ENCODE assay signal across 8 cellular contexts in the genomic region with DNA sequence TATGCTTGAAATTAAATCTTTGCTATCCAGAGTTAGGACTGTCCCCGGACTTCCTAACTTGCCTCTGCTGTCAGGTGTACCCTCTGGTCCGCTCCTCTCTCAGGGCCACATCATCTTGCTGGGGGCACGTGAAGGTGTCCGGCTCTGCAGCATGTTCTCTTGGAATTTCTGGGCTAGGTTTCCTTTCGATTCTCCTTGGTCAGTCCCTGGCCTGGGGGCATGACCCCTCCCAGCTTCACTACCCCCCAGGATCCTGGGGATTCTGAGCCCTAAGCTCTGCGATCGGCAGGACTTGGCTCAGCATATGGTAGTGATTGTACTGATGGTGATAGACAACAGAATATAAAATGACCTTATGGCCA. TPM values are rescaled to one million over a fixed set of nuclear protein-coding genes. Genes with fewer than 3 reads are reported as not detected.
DNase-seq lines count a peak whose midpoint lies in the region; ATAC-seq, FAIRE-seq and TF ChIP-seq lines count a peak whose summit lies in the region.

No MANE protein-coding gene starts in this region.

- peaks cover 34% of the 10 kb centered on the region for H3K4me1 Mint-ChIP-seq in activated naive CD4-positive, alpha-beta T cell treated with anti-CD3 and anti-CD28 coated beads, Interleukin-2, amount 50 U/mL, for 24 hours
- peaks cover 9% of the 10 kb centered on the region for H3K4me1 Mint-ChIP-seq in astrocyte (ENCODE audit: low read depth, unreplicated experiment)

- DNase-seq in activated naive CD4-positive, alpha-beta T cell (lab: John Stamatoyannopoulos, UW) = no peak
- DNase-seq in astrocyte (ENCODE audit: low read depth) (no peak), lung (ENCODE audit: low spot score) (no peak), upper lobe of left lung (no peak), ureter (ENCODE audit: low spot score) (no peak), NCI-H510A treated with DMSO at 0.1 percent for 48 hours (lab: John Stamatoyannopoulos, UW) (no peak)

- H3K9me3 ChIP-seq in astrocyte (ENCODE audit: insufficient read depth, low read depth, low read length) = no peaks in the 10 kb centered on the region
- H3K9me3 ChIP-seq in lung (ENCODE audit: control insufficient read depth in 2 of 2, insufficient read depth in 1 of 2, low read length in 1 of 2) = no peaks in the 10 kb centered on the region
- H3K9me3 ChIP-seq in upper lobe of left lung = no peaks in the 10 kb centered on the region

- no peaks in the 10 kb centered on the region for H3K79me2 ChIP-seq in astrocyte (ENCODE audit: insufficient read depth, low read length)

- no peaks in the 10 kb centered on the region for H3K27me3 ChIP-seq in astrocyte (ENCODE audit: insufficient read depth, low read length)
- no peaks in the 10 kb centered on the region for H3K27me3 ChIP-seq in lung (ENCODE audit: control insufficient read depth, insufficient read depth)
- no peaks in the 10 kb centered on the region for H3K27me3 ChIP-seq in upper lobe of left lung

- no peak for TF ChIP-seq CTCF in astrocyte (IDR thresholded peaks at IDR 0.05; ENCODE audit: insufficient read depth, low read depth, low read length)
- no peak for TF ChIP-seq CTCF in lung (IDR thresholded peaks at IDR 0.05; ENCODE audit: control extremely low read depth, extremely low read depth)
- no peak for TF ChIP-seq CTCF in upper lobe of left lung (IDR thresholded peaks at IDR 0.05)

- H3K27ac ChIP-seq in astrocyte (ENCODE audit: low read depth, low read length) = no peak overlapping the region
- H3K27ac ChIP-seq in lung (ENCODE audit: low read depth in 1 of 2, low read length in 1 of 2) = peak overlapping the region; percentile 76 to 82
- H3K27ac ChIP-seq in upper lobe of left lung = peak overlapping the region; percentile 43 to 87 (median 78)

- no peaks in the 10 kb centered on the region for H3K27me3 Mint-ChIP-seq in activated naive CD4-positive, alpha-beta T cell treated with anti-CD3 and anti-CD28 coated beads, Interleukin-2, amount 50 U/mL, for 24 hours
- no peaks in the 10 kb centered on the region for H3K27me3 Mint-ChIP-seq in astrocyte (ENCODE audit: low read depth, unreplicated experiment)

- H3K4me3 Mint-ChIP-seq in activated naive CD4-positive, alpha-beta T cell treated with anti-CD3 and anti-CD28 coated beads, Interleukin-2, amount 50 U/mL, for 24 hours = peak overlapping the region; percentile 89
- peak overlapping the region; percentile 82 for H3K4me3 Mint-ChIP-seq in astrocyte (ENCODE audit: unreplicated experiment)

- no peaks in the 10 kb centered on the region for H3K36me3 ChIP-seq in astrocyte (ENCODE audit: insufficient read depth, low read length)
- H3K36me3 ChIP-seq in lung (ENCODE audit: control insufficient read depth in 2 of 2, insufficient read depth in 2 of 2, low read length in 2 of 2) = peaks cover 0 to 3% of the 10 kb centered on the region in 2 donors
- H3K36me3 ChIP-seq in upper lobe of left lung = peaks cover 0 to 11% (median 5%) of the 10 kb centered on the region in 4 donors

- no peaks in the 10 kb centered on the region for H3K36me3 Mint-ChIP-seq in activated naive CD4-positive, alpha-beta T cell treated with anti-CD3 and anti-CD28 coated beads, Interleukin-2, amount 50 U/mL, for 24 hours
- peaks cover 7% of the 10 kb centered on the region for H3K36me3 Mint-ChIP-seq in astrocyte (ENCODE audit: low read depth, unreplicated experiment)

- ATAC-seq in lung (ENCODE audit: insufficient read depth, low FRiP score) (no peak), upper lobe of left lung (ENCODE audit: low FRiP score in 2 of 2) (no peak), HG02870 (IDR thresholded peaks at IDR 0.05; ENCODE audit: unreplicated experiment) (no peak)

- no peak for TF ChIP-seq EP300 in upper lobe of left lung (IDR thresholded peaks at IDR 0.05)

- H3K9ac ChIP-seq in astrocyte (ENCODE audit: low read length) = peak overlapping the region; percentile 76

- peak overlapping the region; percentile 98 for H3K27ac Mint-ChIP-seq in activated naive CD4-positive, alpha-beta T cell treated with anti-CD3 and anti-CD28 coated beads, Interleukin-2, amount 50 U/mL, for 24 hours
- H3K27ac Mint-ChIP-seq in astrocyte (ENCODE audit: unreplicated experiment) = peak overlapping the region; percentile 82

- H4K20me1 ChIP-seq in astrocyte (ENCODE audit: insufficient read depth, low read length) = no peaks in the 10 kb centered on the region

- FAIRE-seq in astrocyte (lab: Jason Lieb, UNC) = no peak

- H3K9me3 Mint-ChIP-seq in activated naive CD4-positive, alpha-beta T cell treated with anti-CD3 and anti-CD28 coated beads, Interleukin-2, amount 50 U/mL, for 24 hours = no peaks in the 10 kb centered on the region
- H3K9me3 Mint-ChIP-seq in astrocyte (ENCODE audit: unreplicated experiment) = no peaks in the 10 kb centered on the region

- peak overlapping the region; percentile 86 for H3K4me2 ChIP-seq in astrocyte (ENCODE audit: low read length)

- no peak for TF ChIP-seq POLR2A in upper lobe of left lung (IDR thresholded peaks at IDR 0.05)

- 74 to 78% methylated on average over 7 of the region's 7 CpGs for WGBS in lung, 2 donors
- 68 to 85% methylated on average over 7 of the region's 7 CpGs for WGBS in upper lobe of left lung, 2 donors

- H2AFZ ChIP-seq in astrocyte (ENCODE audit: low read depth, low read length) = peak overlapping the region; percentile 38

- H3K4me3 ChIP-seq in astrocyte (ENCODE audit: insufficient read depth, low read depth, low read length) (peak overlapping the region; percentile 55), lung (no peak overlapping the region), upper lobe of left lung (peak overlapping the region in 3 of 4 donors; percentile 45 to 59 (median 57))

- H3K4me1 ChIP-seq in astrocyte (ENCODE audit: insufficient read depth, low read length) = peaks cover 16% of the 10 kb centered on the region
- peaks cover 0 to 10% of the 10 kb centered on the region in 2 donors for H3K4me1 ChIP-seq in lung (ENCODE audit: control insufficient read depth in 2 of 2, insufficient read depth in 2 of 2, low read length in 2 of 2)
- H3K4me1 ChIP-seq in upper lobe of left lung = peaks cover 4 to 22% (median 12%) of the 10 kb centered on the region in 4 donors

RNA-seq across cellular contexts. Expression of gene GPI, which starts 5.1 kb away (rescaled TPM):
- 249 and 258 TPM in 2 replicates for total RNA-seq in astrocyte
- 100 to 1,000 TPM in 1 of 2 donors, 10 to 100 TPM in 1; 91.3 to 225 TPM for total RNA-seq in lung
- polyA plus RNA-seq in lung = 100 to 1,000 TPM in 1 of 2 donors, 10 to 100 TPM in 1; 79.8 to 151 TPM
- 100 to 1,000 TPM in 4 of 6 donors, 10 to 100 TPM in 2; 90.4 to 198 (median 128) TPM for total RNA-seq in upper lobe of left lung
- 229 TPM for total RNA-seq in ureter

RNA-seq across cellular contexts. Expression of gene PDCD2L, which starts 44.3 kb away (rescaled TPM):
- 12.0 and 12.6 TPM in 2 replicates for total RNA-seq in astrocyte
- total RNA-seq in lung = 10 to 100 TPM in 1 of 2 donors, 1 to 10 TPM in 1; 7.5 to 10.1 TPM
- 10 to 100 TPM; 11.5 to 11.8 TPM for polyA plus RNA-seq in lung
- 10 to 100 TPM in 3 of 6 donors, 1 to 10 TPM in 3; 3.2 to 35.6 (median 9.5) TPM for total RNA-seq in upper lobe of left lung
- 10.6 TPM for total RNA-seq in ureter
